In genomic region chr2:224948859-224949258, GRCh38 we compare ENCODE assay signal across 9 cellular contexts.
DNase-seq lines count a peak whose midpoint lies in the region; ATAC-seq and TF ChIP-seq lines count a peak whose summit lies in the region.
"Had no signal": no experiment of that assay in that cellular context is flagged by ENCODE, and none has a peak within 500 bp of the region (broad histone marks: within the 10 kb centered on the region; RNA-seq: fewer than 3 reads in every experiment).

No MANE protein-coding gene starts in this region.

- in situ Hi-C loops in GM13977 (cut with MboI; ENCODE audit: low pct_unique_long_range_greater_than_20kb, low sequenced_read_pairs, unreplicated experiment) = no loop called here

- peak overlapping the region; percentile 92 for H3K27ac ChIP-seq in OCI-LY7 (ENCODE audit: low read depth, low read length, poor library complexity, severe bottlenecking)
- H3K27ac ChIP-seq: epithelial cell of prostate had no signal

- H3K9me3 Mint-ChIP-seq in activated CD8-positive, alpha-beta memory T cell treated with anti-CD3 and anti-CD28 coated beads, Interleukin-2, amount 10 ng/mL, durations not matched to agents 7 days and 5 days (ENCODE audit: low read depth) = no peaks in the 10 kb centered on the region
- no peaks in the 10 kb centered on the region for H3K9me3 Mint-ChIP-seq in chondrocyte (ENCODE audit: low read depth)

- H3K4me3 Mint-ChIP-seq in activated CD8-positive, alpha-beta memory T cell treated with anti-CD3 and anti-CD28 coated beads, Interleukin-2, amount 10 ng/mL, durations not matched to agents 7 days and 5 days = no peak overlapping the region
- no peak overlapping the region for H3K4me3 Mint-ChIP-seq in chondrocyte (ENCODE audit: unreplicated experiment)

- no peaks in the 10 kb centered on the region for H3K27me3 Mint-ChIP-seq in activated CD8-positive, alpha-beta memory T cell treated with anti-CD3 and anti-CD28 coated beads, Interleukin-2, amount 10 ng/mL, durations not matched to agents 7 days and 5 days
- H3K27me3 Mint-ChIP-seq in chondrocyte (ENCODE audit: low read depth) = no peaks in the 10 kb centered on the region

- intact Hi-C loops in OCI-LY7 (cut with micrococcal nuclease; ENCODE audit: unreplicated experiment) = loop anchor here (5.0 to 10.0 kb wide), 3 partner anchors 362 to 1956 kb away; partner anchors contain the start of gene CUL3

- ATAC-seq in activated CD8-positive, alpha-beta memory T cell treated with anti-CD3 and anti-CD28 coated beads, Interleukin-2, amount 10 ng/mL, durations not matched to agents 7 days and 5 days = no peak
- ATAC-seq in GM19397 (IDR thresholded peaks at IDR 0.05; ENCODE audit: unreplicated experiment) = no peak

- H3K27ac Mint-ChIP-seq in activated CD8-positive, alpha-beta memory T cell treated with anti-CD3 and anti-CD28 coated beads, Interleukin-2, amount 10 ng/mL, durations not matched to agents 7 days and 5 days = peak overlapping the region; percentile 64
- H3K27ac Mint-ChIP-seq in chondrocyte (ENCODE audit: unreplicated experiment) = peak overlapping the region; percentile 42

- CTCF ChIA-PET in activated CD8-positive, alpha-beta memory T cell treated with anti-CD3 and anti-CD28 coated beads, Interleukin-2, amount 10 ng/mL, durations not matched to agents 7 days and 5 days (lab: Charles Lee) = interaction anchor here (14.1 kb wide), 1 partner anchor 19 kb away, joined by 132 read pairs; no protein-coding TSS in a partner anchor
- CTCF ChIA-PET in OCI-LY7 (lab: Charles Lee; ENCODE audit: unreplicated experiment) = no interaction called here

- BruUV-seq in OCI-LY7 (replicated peaks; lab: Mats Ljungman, UMichigan) = no TSS peak

- H4K20me1 ChIP-seq in OCI-LY7 (ENCODE audit: insufficient read depth, low read length) = no peaks in the 10 kb centered on the region

- H3K4me1 ChIP-seq in OCI-LY7 (ENCODE audit: insufficient read depth, low read length, poor library complexity, severe bottlenecking) = peaks cover 79% of the 10 kb centered on the region

- H3K4me3 ChIP-seq in OCI-LY7 (ENCODE audit: low read depth, low read length, poor library complexity, severe bottlenecking) = no peak overlapping the region

- H3K36me3 Mint-ChIP-seq in activated CD8-positive, alpha-beta memory T cell treated with anti-CD3 and anti-CD28 coated beads, Interleukin-2, amount 10 ng/mL, durations not matched to agents 7 days and 5 days = peaks cover 37% of the 10 kb centered on the region
- H3K36me3 Mint-ChIP-seq in chondrocyte (ENCODE audit: low read depth) = no peaks in the 10 kb centered on the region

- H3K79me2 ChIP-seq in OCI-LY7 (ENCODE audit: insufficient read depth, low read depth, low read length) = peaks cover 33% of the 10 kb centered on the region

- H2AFZ ChIP-seq in OCI-LY7 (ENCODE audit: low read length) = no peak overlapping the region; the same call in 1 of the 2 replicates

- H3K4me2 ChIP-seq in OCI-LY7 (ENCODE audit: low read length) = peak overlapping the region; percentile 78

- no peak for DNase-seq in activated CD8-positive, alpha-beta memory T cell treated with anti-CD3 and anti-CD28 coated beads, Interleukin-2, amount 10 ng/mL, durations not matched to agents 7 days and 5 days
- no peak for DNase-seq in activated CD8-positive, alpha-beta memory T cell treated with anti-CD3 and anti-CD28 coated beads for 24 hours
- DNase-seq in OCI-LY7 (ENCODE audit: low spot score) (no peak), chondrocyte (ENCODE audit: low spot score) (no peak), pulmonary artery endothelial cell (ENCODE audit: low read depth, low spot score) (peak; percentile 84), GM13977 (ENCODE audit: low spot score) (no peak), SHP77 (lab: John Stamatoyannopoulos, UW) (no peak)

- H3K9me2 ChIP-seq in OCI-LY7 (ENCODE audit: insufficient read depth, low read length) = no peaks in the 10 kb centered on the region

- peaks cover 70% of the 10 kb centered on the region for H3K4me1 Mint-ChIP-seq in activated CD8-positive, alpha-beta memory T cell treated with anti-CD3 and anti-CD28 coated beads, Interleukin-2, amount 10 ng/mL, durations not matched to agents 7 days and 5 days
- peaks cover 44% of the 10 kb centered on the region for H3K4me1 Mint-ChIP-seq in chondrocyte (ENCODE audit: low read depth)

- no peaks in the 10 kb centered on the region for H3K9me3 ChIP-seq in OCI-LY7 (ENCODE audit: low read length)

- POLR2A ChIA-PET in OCI-LY7 (lab: Charles Lee) = interaction anchor here (0.7 to 4.8 kb wide), 8 partner anchors 8 to 93 kb away, joined by 3 to 31 read pairs (median 8); partner anchors contain the start of gene DOCK10

- no peaks in the 10 kb centered on the region for H3K36me3 ChIP-seq in OCI-LY7 (ENCODE audit: insufficient read depth, low read length)

- TF ChIP-seq CTCF in OCI-LY7 (conservative IDR thresholded peaks at IDR 0.05; ENCODE audit: low read length) = no peak; the same call in 1 of the 2 replicates
- no peak for TF ChIP-seq CTCF in chondrocyte (IDR thresholded peaks at IDR 0.05)
- no peak for TF ChIP-seq CTCF in GM13977 (IDR thresholded peaks at IDR 0.05; ENCODE audit: extremely low read depth, insufficient read depth, missing control alignments)
